2 cellular contexts compared by ENCODE assay signal in the genomic region with DNA sequence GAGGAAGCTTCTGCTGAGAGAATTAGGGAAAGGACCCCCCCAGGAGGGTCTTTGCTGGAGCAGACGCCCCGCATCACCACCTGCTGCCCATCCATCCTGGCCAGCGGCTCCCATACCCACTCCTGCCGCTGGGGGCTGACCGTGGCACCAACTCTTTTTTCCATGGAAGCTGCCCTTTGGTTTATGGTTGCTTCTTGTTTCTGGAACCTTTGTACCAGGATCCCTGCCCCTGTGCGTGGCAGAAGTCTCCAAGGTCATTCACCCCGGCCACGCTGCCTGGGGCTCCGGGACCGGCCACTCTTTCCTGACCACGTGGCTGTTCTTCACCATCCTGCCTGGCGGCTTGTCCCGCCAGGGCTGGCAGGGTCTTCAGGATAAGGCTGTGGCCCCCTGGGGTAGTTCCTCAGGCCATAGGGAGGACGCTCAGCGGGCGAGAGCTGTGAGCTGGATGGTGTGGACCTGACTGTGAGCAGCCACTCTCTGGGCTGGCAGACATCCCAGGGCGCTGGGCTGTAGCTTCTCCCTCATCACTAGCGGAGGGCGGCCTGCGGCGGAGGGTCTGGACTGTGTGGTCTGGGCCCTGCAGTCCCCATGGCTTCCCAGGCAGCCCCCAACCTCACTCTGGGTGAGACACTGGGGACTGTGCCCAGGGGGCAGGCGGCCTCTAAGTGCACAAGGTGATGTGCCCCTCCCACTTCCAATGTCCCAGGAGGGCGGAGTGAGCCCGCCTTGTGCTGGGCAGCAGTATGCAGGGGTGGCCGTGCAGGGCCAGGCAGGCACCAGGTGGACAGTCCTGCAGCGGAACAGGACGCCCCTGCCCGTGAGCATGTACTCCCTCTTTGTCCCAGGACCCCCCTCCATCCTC.
TF ChIP-seq lines count a peak whose summit lies in the region.

No MANE protein-coding gene starts in this region.

TF ChIP-seq in HCT116, 20 proteins besides CTCF, POLR2A, EP300 and RAD21:
- TF ChIP-seq POLR2AphosphoS5 (IDR thresholded peaks at IDR 0.05; ENCODE audit: low read depth, low read length) (no peak), YY1 (IDR thresholded peaks at IDR 0.05; ENCODE audit: extremely low read depth, insufficient replicate concordance, low read depth, low read length) (no peak), CEBPB (IDR thresholded peaks at IDR 0.05; ENCODE audit: low read depth) (no peak), EZH2phosphoT487 (IDR thresholded peaks at IDR 0.05; ENCODE audit: borderline replicate concordance) (no peak), ELF1 (IDR thresholded peaks at IDR 0.05; ENCODE audit: borderline replicate concordance, low read depth) (no peak), TCF7L2 (IDR thresholded peaks at IDR 0.05; ENCODE audit: borderline replicate concordance, extremely low read depth, insufficient read depth, insufficient read length) (no peak)
- TF ChIP-seq, protein P1, sequence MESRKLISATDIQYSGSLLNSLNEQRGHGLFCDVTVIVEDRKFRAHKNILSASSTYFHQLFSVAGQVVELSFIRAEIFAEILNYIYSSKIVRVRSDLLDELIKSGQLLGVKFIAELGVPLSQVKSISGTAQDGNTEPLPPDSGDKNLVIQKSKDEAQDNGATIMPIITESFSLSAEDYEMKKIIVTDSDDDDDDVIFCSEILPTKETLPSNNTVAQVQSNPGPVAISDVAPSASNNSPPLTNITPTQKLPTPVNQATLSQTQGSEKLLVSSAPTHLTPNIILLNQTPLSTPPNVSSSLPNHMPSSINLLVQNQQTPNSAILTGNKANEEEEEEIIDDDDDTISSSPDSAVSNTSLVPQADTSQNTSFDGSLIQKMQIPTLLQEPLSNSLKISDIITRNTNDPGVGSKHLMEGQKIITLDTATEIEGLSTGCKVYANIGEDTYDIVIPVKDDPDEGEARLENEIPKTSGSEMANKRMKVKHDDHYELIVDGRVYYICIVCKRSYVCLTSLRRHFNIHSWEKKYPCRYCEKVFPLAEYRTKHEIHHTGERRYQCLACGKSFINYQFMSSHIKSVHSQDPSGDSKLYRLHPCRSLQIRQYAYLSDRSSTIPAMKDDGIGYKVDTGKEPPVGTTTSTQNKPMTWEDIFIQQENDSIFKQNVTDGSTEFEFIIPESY (IDR thresholded peaks at IDR 0.05; ENCODE audit: extremely low read depth, insufficient replicate concordance, low read length) = no peak

TF ChIP-seq in SK-N-SH, 30 proteins besides CTCF, POLR2A, EP300 and RAD21:
- TF ChIP-seq NFIC (IDR thresholded peaks at IDR 0.05; ENCODE audit: borderline replicate concordance) (no peak), FOXM1 (IDR thresholded peaks at IDR 0.05; ENCODE audit: low read depth) (no peak), EZH2phosphoT487 (IDR thresholded peaks at IDR 0.05; ENCODE audit: borderline replicate concordance, low read depth) (no peak), YY1 (IDR thresholded peaks at IDR 0.05; ENCODE audit: low read depth) (no peak), RFX5 (IDR thresholded peaks at IDR 0.05; ENCODE audit: low read length) (no peak), CHD2 (IDR thresholded peaks at IDR 0.05; ENCODE audit: low read length, partially characterized antibody) (no peak), RXRA (IDR thresholded peaks at IDR 0.05; ENCODE audit: borderline replicate concordance, low read depth) (no peak), GABPA (IDR thresholded peaks at IDR 0.05; ENCODE audit: low read depth) (no peak), ELF1 (IDR thresholded peaks at IDR 0.05) (no peak), TAF1 (IDR thresholded peaks at IDR 0.05; ENCODE audit: borderline replicate concordance, low read depth, low read length) (no peak), NRF1 (IDR thresholded peaks at IDR 0.05; ENCODE audit: low read depth, low read length) (no peak), SIN3A (IDR thresholded peaks at IDR 0.05; ENCODE audit: borderline replicate concordance, low read depth, low read length) (no peak)
- TF ChIP-seq, protein P2, sequence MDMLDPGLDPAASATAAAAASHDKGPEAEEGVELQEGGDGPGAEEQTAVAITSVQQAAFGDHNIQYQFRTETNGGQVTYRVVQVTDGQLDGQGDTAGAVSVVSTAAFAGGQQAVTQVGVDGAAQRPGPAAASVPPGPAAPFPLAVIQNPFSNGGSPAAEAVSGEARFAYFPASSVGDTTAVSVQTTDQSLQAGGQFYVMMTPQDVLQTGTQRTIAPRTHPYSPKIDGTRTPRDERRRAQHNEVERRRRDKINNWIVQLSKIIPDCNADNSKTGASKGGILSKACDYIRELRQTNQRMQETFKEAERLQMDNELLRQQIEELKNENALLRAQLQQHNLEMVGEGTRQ (IDR thresholded peaks at IDR 0.05; ENCODE audit: borderline replicate concordance, low read depth, low read length) = no peak
- TF ChIP-seq, protein P3, sequence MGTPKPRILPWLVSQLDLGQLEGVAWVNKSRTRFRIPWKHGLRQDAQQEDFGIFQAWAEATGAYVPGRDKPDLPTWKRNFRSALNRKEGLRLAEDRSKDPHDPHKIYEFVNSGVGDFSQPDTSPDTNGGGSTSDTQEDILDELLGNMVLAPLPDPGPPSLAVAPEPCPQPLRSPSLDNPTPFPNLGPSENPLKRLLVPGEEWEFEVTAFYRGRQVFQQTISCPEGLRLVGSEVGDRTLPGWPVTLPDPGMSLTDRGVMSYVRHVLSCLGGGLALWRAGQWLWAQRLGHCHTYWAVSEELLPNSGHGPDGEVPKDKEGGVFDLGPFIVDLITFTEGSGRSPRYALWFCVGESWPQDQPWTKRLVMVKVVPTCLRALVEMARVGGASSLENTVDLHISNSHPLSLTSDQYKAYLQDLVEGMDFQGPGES (IDR thresholded peaks at IDR 0.05; ENCODE audit: low read depth, low read length) = no peak
- TF ChIP-seq, protein P1 (IDR thresholded peaks at IDR 0.05; ENCODE audit: borderline replicate concordance, low read depth) = no peak
TF ChIP-seq in SK-N-SH: peak in this region for 0.
